In genomic region chr14:92252291-92252690, GRCh38 we compare ENCODE assay signal across 22 cellular contexts.
A peak's percentile ranks its signal among the peaks of the same experiment; 100 is the strongest.
DNase-seq lines count a peak whose midpoint lies in the region; ATAC-seq and TF ChIP-seq lines count a peak whose summit lies in the region.
"Had no signal": no experiment of that assay in that cellular context is flagged by ENCODE, and none has a peak within 500 bp of the region (broad histone marks: within the 10 kb centered on the region; RNA-seq: fewer than 3 reads in every experiment).

No MANE protein-coding gene starts in this region.

- TF ChIP-seq CTCF in CD8-positive, alpha-beta T cell (IDR thresholded peaks at IDR 0.05) = no peak

- no peak overlapping the region for H3K27ac Mint-ChIP-seq in CD8-positive, alpha-beta T cell
- H3K27ac Mint-ChIP-seq: activated B cell treated with CpG ODN at 0.5 μM for 24 hours; activated naive CD8-positive, alpha-beta T cell treated with anti-CD3 and anti-CD28 coated beads, Interleukin-2, amount 50 U/mL, for 24 hours; CD4-positive, alpha-beta memory T cell had no signal

- no peaks in the 10 kb centered on the region for H3K9me3 ChIP-seq in adipocyte (ENCODE audit: control insufficient read depth, low read length)
- no peaks in the 10 kb centered on the region for H3K9me3 ChIP-seq in CD8-positive, alpha-beta T cell (ENCODE audit: low read length)
- H3K9me3 ChIP-seq: right atrium auricular region, spleen, tibial artery had no signal

- no peak for ATAC-seq in CD8-positive, alpha-beta T cell
- ATAC-seq: activated naive CD8-positive, alpha-beta T cell treated with anti-CD3 and anti-CD28 coated beads, Interleukin-2, amount 50 U/mL, for 24 hours had no signal

- H3K4me1 Mint-ChIP-seq in CD8-positive, alpha-beta T cell (ENCODE audit: low read depth) = peaks cover 12% of the 10 kb centered on the region

- intact Hi-C loops in posterior cingulate gyrus (cut with DNase I) = no loop called here
- intact Hi-C loops in CD8-positive, alpha-beta T cell (cut with DNase I, micrococcal nuclease) = no loop called here

- no peak overlapping the region for H3K27ac ChIP-seq in CD8-positive, alpha-beta T cell (ENCODE audit: low read depth, low read length)
- H3K27ac ChIP-seq: cardiac muscle cell, right atrium auricular region, spleen, tibial artery had no signal

- no peaks in the 10 kb centered on the region for H3K36me3 ChIP-seq in adipocyte (ENCODE audit: control insufficient read depth, insufficient read depth, low read length, severe bottlenecking)
- H3K36me3 ChIP-seq in CD8-positive, alpha-beta T cell (ENCODE audit: insufficient read depth, low read length) = no peaks in the 10 kb centered on the region
- H3K36me3 ChIP-seq: cardiac muscle cell, right atrium auricular region, spleen, tibial artery had no signal

- no peaks in the 10 kb centered on the region for H3K36me3 Mint-ChIP-seq in CD8-positive, alpha-beta T cell
- H3K36me3 Mint-ChIP-seq: CD4-positive, alpha-beta memory T cell had no signal

- POLR2A ChIA-PET in CD8-positive, alpha-beta T cell (lab: Charles Lee) = no interaction called here

- no peaks in the 10 kb centered on the region for H3K9me3 Mint-ChIP-seq in CD8-positive, alpha-beta T cell
- H3K9me3 Mint-ChIP-seq: activated B cell treated with CpG ODN at 0.5 μM for 24 hours; activated naive CD8-positive, alpha-beta T cell treated with anti-CD3 and anti-CD28 coated beads, Interleukin-2, amount 50 U/mL, for 24 hours had no signal

- H3K27me3 ChIP-seq in adipocyte (replicated peaks; ENCODE audit: control insufficient read depth, insufficient read depth, low read length) = peaks cover 42% of the 10 kb centered on the region
- peaks cover 5% of the 10 kb centered on the region for H3K27me3 ChIP-seq in CD8-positive, alpha-beta T cell (ENCODE audit: insufficient read depth, low read length)

- DNase-seq in NCI-H1417 (lab: John Stamatoyannopoulos, UW) (peak in 2 of 3 experiments; percentile 57 to 82), adipocyte (ENCODE audit: low read depth) (peak; percentile 7), globus pallidus (ENCODE audit: low spot score) (peak; percentile 67), posterior cingulate gyrus (peak in 9 of 10 donors; percentile 34 to 89 (median 62)), HPDE6-E6E7 (ENCODE audit: extremely low spot score) (no peak), NCI-H82 treated with DMSO at 0.1 percent for 48 hours (lab: John Stamatoyannopoulos, UW; ENCODE audit: unreplicated experiment) (no peak)
- DNase-seq in activated T-cell treated with anti-CD3 and anti-CD28 coated beads, Interleukin-2, amount 50 U/mL, for 1 hour = no peak
- no peak for DNase-seq in CD8-positive, alpha-beta T cell
- DNase-seq: activated B cell treated with CpG ODN at 0.5 μM for 24 hours; activated CD4-positive, alpha-beta T cell treated with anti-CD3 and anti-CD28 coated beads, Interleukin-2, amount 50 U/mL, for 48 hours; activated gamma-delta T cell; activated naive CD8-positive, alpha-beta T cell treated with anti-CD3 and anti-CD28 coated beads, Interleukin-2, amount 50 U/mL, for 24 hours; CD4-positive, alpha-beta memory T cell; foreskin melanocyte; OCI-M1; spleen; stimulated activated CD4-positive, alpha-beta T cell treated with anti-CD3 and anti-CD28 coated beads, Interleukin-4, amount 100 ng/mL, for 1 hour; stimulated activated naive CD4-positive, alpha-beta T cell treated with Interleukin-2 at 50 U/mL for 16 hours; tibial artery had no signal

- H3K4me1 ChIP-seq in adipocyte (ENCODE audit: control insufficient read depth, insufficient read depth, low read length) = peaks cover 4% of the 10 kb centered on the region
- H3K4me1 ChIP-seq in CD8-positive, alpha-beta T cell (ENCODE audit: insufficient read depth, low read length) = peaks cover 3% of the 10 kb centered on the region
- H3K4me1 ChIP-seq: right atrium auricular region had no signal

- peaks cover 39% of the 10 kb centered on the region for H3K27me3 Mint-ChIP-seq in CD8-positive, alpha-beta T cell (ENCODE audit: low read depth)

- H3K4me3 ChIP-seq in adipocyte (ENCODE audit: low read length) = no peak overlapping the region
- H3K4me3 ChIP-seq in CD8-positive, alpha-beta T cell (ENCODE audit: low read depth, low read length) = no peak overlapping the region
- H3K4me3 ChIP-seq: cardiac muscle cell, lung, right atrium auricular region, spleen, tibial artery had no signal

- CTCF ChIA-PET in CD8-positive, alpha-beta T cell (lab: Charles Lee) = interaction anchor here (0.7 kb wide), 1 partner anchor 357 kb away, joined by 3 read pairs; no protein-coding TSS in a partner anchor

- no peak overlapping the region for H3K9ac ChIP-seq in adipocyte (ENCODE audit: low read length)

- no peak overlapping the region for H3K4me3 Mint-ChIP-seq in CD8-positive, alpha-beta T cell
- H3K4me3 Mint-ChIP-seq: activated B cell treated with CpG ODN at 0.5 μM for 24 hours; activated naive CD8-positive, alpha-beta T cell treated with anti-CD3 and anti-CD28 coated beads, Interleukin-2, amount 50 U/mL, for 24 hours; CD4-positive, alpha-beta memory T cell had no signal

Comparison
In these comparisons a context has a peak if more than half of its experiments do, and no peak if none do; other contexts are left out.
1. DNase-seq: peak in NCI-H1417 (2 of 3), adipocyte (single experiment), globus pallidus (single experiment) and posterior cingulate gyrus (9 of 10); none in HPDE6-E6E7 (single experiment), NCI-H82 treated with DMSO at 0.1 percent for 48 hours (single experiment), activated T-cell treated with anti-CD3 and anti-CD28 coated beads, Interleukin-2, amount 50 U/mL, for 1 hour (single experiment) and CD8-positive, alpha-beta T cell (0 of 7).